9 cellular contexts compared by ENCODE assay signal in the genomic region with DNA sequence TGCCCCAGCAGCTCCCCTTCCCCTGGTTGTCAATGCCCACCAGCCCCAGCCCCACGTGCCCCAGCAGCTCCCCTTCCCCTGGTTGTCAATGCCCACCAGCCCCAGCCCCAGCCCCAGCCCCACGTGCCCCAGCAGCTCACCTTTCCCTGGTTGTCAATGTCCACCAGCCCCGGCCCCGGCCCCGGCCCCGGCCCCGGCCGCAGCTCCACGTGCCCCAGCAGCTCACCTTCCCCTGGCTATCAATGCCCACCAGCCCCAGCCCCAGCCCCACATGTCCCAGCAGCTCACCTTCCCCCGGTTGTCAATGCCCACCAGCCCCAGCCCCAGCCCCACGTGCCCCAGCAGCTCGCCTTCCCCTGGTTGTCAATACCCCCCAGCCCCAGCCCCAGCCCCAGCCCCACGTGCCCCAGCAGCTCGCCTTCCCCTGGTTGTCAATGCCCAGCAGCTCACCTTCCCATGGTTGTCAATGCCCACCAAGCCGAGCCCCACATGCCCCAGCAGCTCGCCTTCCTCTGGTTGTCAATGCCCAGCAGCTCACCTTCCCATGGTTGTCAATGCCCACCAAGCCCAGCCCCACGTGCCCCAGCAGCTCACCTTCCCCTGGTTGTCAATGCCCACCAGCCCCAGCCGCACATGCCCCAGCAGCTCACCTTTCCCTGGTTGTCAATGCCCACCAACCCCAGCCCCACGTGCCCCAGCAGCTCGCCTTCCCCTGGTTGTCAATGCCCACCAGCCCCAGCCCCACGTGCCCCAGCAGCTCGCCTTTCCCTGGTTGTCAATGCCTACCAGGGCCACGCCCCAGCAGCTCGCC. TPM values are rescaled to one million over a fixed set of nuclear protein-coding genes. Genes with fewer than 3 reads are reported as not detected.
"Had no signal": no experiment of that assay in that cellular context is flagged by ENCODE, and none has a peak within 500 bp of the region (broad histone marks: within the 10 kb centered on the region; RNA-seq: fewer than 3 reads in every experiment).

No MANE protein-coding gene starts in this region.

RNA-seq across cellular contexts. Expression of a gene that starts 14.3 kb away (rescaled TPM):
- total RNA-seq: activated CD4-positive, alpha-beta memory T cell treated with anti-CD3 and anti-CD28 coated beads for 36 hours; activated CD4-positive, alpha-beta T cell treated with anti-CD3 and anti-CD28 coated beads for 36 hours; activated CD8-positive, alpha-beta memory T cell treated with anti-CD3 and anti-CD28 coated beads, Interleukin-2, amount 10 ng/mL, durations not matched to agents 7 days and 5 days; activated T-helper 2 cell treated with anti-CD3 and anti-CD28 coated beads, Interferon-gamma antibody, Interleukin-2, Interleukin-4, amounts not matched to agents 10 μg/mL and 5 μg/mL and 100 μg/mL, durations not matched to agents 14 hours and 24 hours and 36 hours; MCF 10A; RPMI7951; SJCRH30; T-helper 1 cell treated with Interleukin-12 subunit alpha and Interleukin-12 subunit beta and Interleukin-4 antibody, amounts not matched to agents 30 ng/mL and 1 ng/mL, for 36 hours; WTC11 had no signal

RNA-seq across cellular contexts. Expression of a gene that starts 26.9 kb away (rescaled TPM):
- total RNA-seq: activated CD4-positive, alpha-beta memory T cell treated with anti-CD3 and anti-CD28 coated beads for 36 hours; activated CD4-positive, alpha-beta T cell treated with anti-CD3 and anti-CD28 coated beads for 36 hours; activated CD8-positive, alpha-beta memory T cell treated with anti-CD3 and anti-CD28 coated beads, Interleukin-2, amount 10 ng/mL, durations not matched to agents 7 days and 5 days; activated T-helper 2 cell treated with anti-CD3 and anti-CD28 coated beads, Interferon-gamma antibody, Interleukin-2, Interleukin-4, amounts not matched to agents 10 μg/mL and 5 μg/mL and 100 μg/mL, durations not matched to agents 14 hours and 24 hours and 36 hours; MCF 10A; RPMI7951; SJCRH30; T-helper 1 cell treated with Interleukin-12 subunit alpha and Interleukin-12 subunit beta and Interleukin-4 antibody, amounts not matched to agents 30 ng/mL and 1 ng/mL, for 36 hours; WTC11 had no signal
